ENCODE assay signal across 10 cellular contexts in the genomic region with DNA sequence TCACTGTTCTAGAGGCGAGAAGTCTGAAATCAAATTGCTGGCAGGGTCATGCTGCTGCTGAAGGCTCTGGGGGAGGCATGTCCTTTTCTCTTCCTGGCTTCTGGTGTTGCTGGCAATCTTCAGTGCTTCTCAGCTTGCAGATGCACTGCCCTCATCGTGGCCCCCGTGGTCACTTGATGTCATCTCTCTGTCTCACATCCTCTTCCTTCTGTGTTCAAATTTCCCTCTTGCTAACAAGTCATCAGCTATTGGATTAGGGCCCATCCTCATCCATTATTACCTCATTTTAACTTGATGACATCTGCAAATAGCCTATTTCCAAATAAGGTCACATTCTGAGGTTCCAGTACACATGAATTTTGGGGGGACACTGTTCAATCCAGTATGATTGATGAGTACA. TPM values are rescaled to one million over a fixed set of nuclear protein-coding genes. Genes with fewer than 3 reads are reported as not detected.
DNase-seq lines count a peak whose midpoint lies in the region; ATAC-seq, FAIRE-seq and TF ChIP-seq lines count a peak whose summit lies in the region.
"Had no signal": no experiment of that assay in that cellular context is flagged by ENCODE, and none has a peak within 500 bp of the region (broad histone marks: within the 10 kb centered on the region; RNA-seq: fewer than 3 reads in every experiment).

No MANE protein-coding gene starts in this region.

- WGBS in liver, result 72% methylated on average over 3 of the region's 3 CpGs
- WGBS in HepG2 (ENCODE audit: low lambda C conversion rate), result 0% methylated on average over 2 of the region's 3 CpGs
- WGBS in aorta, 2 donors, result 79 to 81% methylated on average over 3 of the region's 3 CpGs

- TF ChIP-seq RAD21 in liver (IDR thresholded peaks at IDR 0.05) (no peak), HepG2 (CRISPR knock-in tag; IDR thresholded peaks at IDR 0.05) (no peak)

- POLR2A ChIA-PET in HepG2 (lab: Yijun Ruan, JAX), result no interaction called here

- TF ChIP-seq EP300 in HepG2 (IDR thresholded peaks at IDR 0.05; ENCODE audit: low read depth in 2 of 2, low read length in 2 of 2) (no peak), HepG2 (CRISPR knock-in tag; IDR thresholded peaks at IDR 0.05; ENCODE audit: borderline replicate concordance) (no peak)

- H3K4me1 ChIP-seq in liver (ENCODE audit: control insufficient read depth in 4 of 4, insufficient read depth in 4 of 4, low read length in 3 of 4) (no peaks in the 10 kb centered on the region), HepG2 (ENCODE audit: insufficient read depth, low read length) (peaks cover 11% of the 10 kb centered on the region), left ventricle myocardium inferior (peaks cover 6% of the 10 kb centered on the region), aorta (ENCODE audit: control insufficient read depth in 1 of 2, insufficient read depth in 2 of 2, low read length in 2 of 2) (no peaks in the 10 kb centered on the region)
- H3K4me1 ChIP-seq: body of pancreas had no signal

- in situ Hi-C loops in HepG2 (cut with HindIII; ENCODE audit: extremely low pct_ligation_motif_present, low pct_unique_long_range_greater_than_20kb), result no loop called here

- no peak for FAIRE-seq in HepG2 (lab: Jason Lieb, UNC)

- H4K20me1 ChIP-seq in HepG2 (ENCODE audit: insufficient read depth, low read length), result no peaks in the 10 kb centered on the region

- intact Hi-C loops in HepG2 (cut with micrococcal nuclease; ENCODE audit: unreplicated experiment) (no loop called here), left ventricle myocardium inferior (cut with micrococcal nuclease) (no loop called here), aorta (cut with DNase I) (no loop called here)

- H3K27me3 ChIP-seq in liver (ENCODE audit: control insufficient read depth in 4 of 4, insufficient read depth in 4 of 4, low read length in 3 of 4) (no peaks in the 10 kb centered on the region), HepG2 (ENCODE audit: control insufficient read depth in 1 of 2, insufficient read depth in 2 of 2, low read length in 2 of 2) (peaks cover 2 to 7% of the 10 kb centered on the region in 2 experiments; a peak in 1 of 5 replicates), left ventricle myocardium inferior (ENCODE audit: low read depth) (no peaks in the 10 kb centered on the region), aorta (ENCODE audit: control insufficient read depth in 1 of 2, insufficient read depth in 2 of 2, low read length in 1 of 2) (no peaks in the 10 kb centered on the region)
- H3K27me3 ChIP-seq: body of pancreas had no signal

- H2AFZ ChIP-seq in HepG2 (ENCODE audit: low read length), result no peak overlapping the region

- no peak for DNase-seq in HepG2 (ENCODE audit: low spot score)
- DNase-seq in RPMI7951 (ENCODE audit: low read depth), result peak; percentile 14
- DNase-seq in left ventricle myocardium inferior, result no peak
- DNase-seq in aorta, result peak in 1 of 2 donors; percentile 87
- no peak for DNase-seq in ureter (ENCODE audit: low spot score)
- DNase-seq in NCI-H2029 (lab: John Stamatoyannopoulos, UW), result no peak

- ATAC-seq in HepG2 (no peak), aorta (ENCODE audit: low FRiP score) (peak; percentile 28), GM21723 (IDR thresholded peaks at IDR 0.05; ENCODE audit: unreplicated experiment) (no peak)
- ATAC-seq: body of pancreas had no signal

- no peak overlapping the region for H3K4me2 ChIP-seq in HepG2 (ENCODE audit: low read depth, low read length)

- CTCF ChIA-PET in HepG2 (lab: Yijun Ruan, JAX; ENCODE audit: low intra/inter-chr PET ratio, low total read pairs), result no interaction called here

- H3K9ac ChIP-seq in liver (ENCODE audit: low read depth in 1 of 2, low read length in 2 of 2), result peak overlapping the region in 1 of 2 donors; percentile 31
- H3K9ac ChIP-seq in HepG2 (ENCODE audit: insufficient read depth, low read depth, low read length), result no peak overlapping the region

- H3K36me3 ChIP-seq in liver (ENCODE audit: control insufficient read depth in 4 of 4, insufficient read depth in 3 of 4, low read depth in 1 of 4, low read length in 3 of 4) (no peaks in the 10 kb centered on the region), HepG2 (replicated peaks in 1 of 2; ENCODE audit: control insufficient read depth in 1 of 2, insufficient read depth in 2 of 2, low read length in 2 of 2) (no peaks in the 10 kb centered on the region), left ventricle myocardium inferior (no peaks in the 10 kb centered on the region), aorta (ENCODE audit: control insufficient read depth in 1 of 2, insufficient read depth in 2 of 2, low read length in 1 of 2) (no peaks in the 10 kb centered on the region)

- H3K9me3 ChIP-seq in liver (ENCODE audit: control insufficient read depth in 4 of 4, low read length in 3 of 4), result no peaks in the 10 kb centered on the region
- H3K9me3 ChIP-seq in HepG2 (ENCODE audit: low read length), result no peaks in the 10 kb centered on the region
- no peaks in the 10 kb centered on the region for H3K9me3 ChIP-seq in left ventricle myocardium inferior (replicated peaks)
- H3K9me3 ChIP-seq in aorta (ENCODE audit: control insufficient read depth, low read length), result no peaks in the 10 kb centered on the region
- H3K9me3 ChIP-seq: body of pancreas had no signal

- BruUV-seq in HepG2 (replicated peaks; lab: Mats Ljungman, UMichigan), result no TSS peak

- H3K79me2 ChIP-seq in HepG2 (ENCODE audit: insufficient read depth, low read length), result no peaks in the 10 kb centered on the region

- no peak for TF ChIP-seq POLR2A in HepG2 (IDR thresholded peaks at IDR 0.05; ENCODE audit: insufficient read depth in 1 of 2, low read depth in 2 of 2, low read length in 2 of 2)

- peak overlapping the region; percentile 37 to 57 for H3K27ac ChIP-seq in liver (ENCODE audit: low read depth in 1 of 2, low read length in 2 of 2)
- H3K27ac ChIP-seq in HepG2 (ENCODE audit: extremely low read length, insufficient read depth, low read length), result no peak overlapping the region
- peak overlapping the region; percentile 8 for H3K27ac ChIP-seq in left ventricle myocardium inferior (replicated peaks)
- no peak overlapping the region for H3K27ac ChIP-seq in aorta (ENCODE audit: low read depth in 1 of 2, low read length in 2 of 2)
- H3K27ac ChIP-seq: C4-2B had no signal

- TF ChIP-seq CTCF in liver (IDR thresholded peaks at IDR 0.05; ENCODE audit: low read depth, low read length, missing input control) (no peak), HepG2 (CRISPR knock-in tag; IDR thresholded peaks at IDR 0.05) (no peak), left ventricle myocardium inferior (IDR thresholded peaks at IDR 0.05; ENCODE audit: borderline replicate concordance) (no peak)

- H3K4me3 ChIP-seq in liver (ENCODE audit: low read depth in 1 of 3, low read length in 3 of 3) (no peak overlapping the region), HepG2 (replicated peaks in 1 of 3; ENCODE audit: insufficient read depth in 1 of 3, low read depth in 2 of 3, low read length in 3 of 3) (no peak overlapping the region), left ventricle myocardium inferior (no peak overlapping the region), aorta (ENCODE audit: low read length in 2 of 2) (no peak overlapping the region)
- H3K4me3 ChIP-seq: body of pancreas had no signal

TF ChIP-seq in liver, 16 proteins besides CTCF, POLR2A, EP300 and RAD21 (continues in another document):
- no peak for TF ChIP-seq FOXA2 (IDR thresholded peaks at IDR 0.05)
- TF ChIP-seq HNF4G (IDR thresholded peaks at IDR 0.05), result no peak
- TF ChIP-seq SP1 (IDR thresholded peaks at IDR 0.05), result no peak
- no peak for TF ChIP-seq YY1 (IDR thresholded peaks at IDR 0.05)
- TF ChIP-seq TAF1 (conservative IDR thresholded peaks at IDR 0.05), result no peak
- TF ChIP-seq GABPA (IDR thresholded peaks at IDR 0.05 in 1 of 2, conservative IDR thresholded peaks at IDR 0.05 in 1 of 2), result no peak

RNA-seq across cellular contexts. Expression of gene SRGN, which starts 36.6 kb away (rescaled TPM):
- 100 to 1,000 TPM in 1 of 2 donors, 10 to 100 TPM in 1; 32.2 to 305 TPM for total RNA-seq in liver
- 10 to 100 TPM; 19.5 to 50.3 TPM for polyA plus RNA-seq in liver
- 0.09 TPM in 1 of 2 replicates, not detected in the other for total RNA-seq in HepG2 (2016; rRNA removed; fragmentation: Illumina TruSeq; extraction: Trizol)
- not detected in 2 replicates for total RNA-seq in HepG2 (2016; cell fraction: cytosol; rRNA removed; fragmentation: Illumina TruSeq; extraction: Trizol; ENCODE audit: low read depth)
- not detected in 2 replicates for total RNA-seq in HepG2 (2016; cell fraction: insoluble cytoplasmic fraction; rRNA removed; fragmentation: Illumina TruSeq; extraction: Trizol)
- total RNA-seq in HepG2 (2016; cell fraction: membrane; rRNA removed; fragmentation: Illumina TruSeq; extraction: Trizol), result not detected in 2 replicates
- not detected in 2 replicates for total RNA-seq in HepG2 (2016; cell fraction: nucleus; rRNA removed; fragmentation: Illumina TruSeq; extraction: Trizol)
- polyA plus RNA-seq in HepG2 (2011; rRNA removed), result not detected in 2 replicates
- 0.12 and 0.15 TPM in 2 replicates for polyA plus RNA-seq in HepG2 (2011; cell fraction: cytosol; rRNA removed)
- 0.14 TPM in 1 of 2 replicates, not detected in the other for polyA plus RNA-seq in HepG2 (2011; cell fraction: nucleus; rRNA removed)
- polyA plus RNA-seq in HepG2 (2012), result 0.21 TPM in 1 of 2 replicates, not detected in the other
- not detected in 2 replicates for polyA plus RNA-seq in HepG2 (2016; cell fraction: cytosol; fragmentation: Illumina TruSeq; extraction: Trizol; ENCODE audit: low read depth)
- polyA plus RNA-seq in HepG2 (2016; cell fraction: insoluble cytoplasmic fraction; fragmentation: Illumina TruSeq; extraction: Trizol; ENCODE audit: low read depth), result not detected in 2 replicates
- polyA plus RNA-seq in HepG2 (2016; cell fraction: membrane; fragmentation: Illumina TruSeq; extraction: Trizol; ENCODE audit: low read depth), result not detected in 2 replicates
- polyA plus RNA-seq in HepG2 (2016; cell fraction: nucleus; fragmentation: Illumina TruSeq; extraction: Trizol; ENCODE audit: insufficient read depth, low read depth), result not detected in 2 replicates
- polyA minus RNA-seq in HepG2 (2011; rRNA and poly(A)+ RNA removed; ENCODE audit: low replicate concordance), result 0.16 and 2.3 TPM in 2 replicates
- not detected in 2 replicates for polyA minus RNA-seq in HepG2 (2011; cell fraction: cytosol; rRNA and poly(A)+ RNA removed)
- polyA minus RNA-seq in HepG2 (2011; cell fraction: nucleus; rRNA and poly(A)+ RNA removed), result not detected in 2 replicates
- total RNA-seq in RPMI7951 (2014; rRNA removed; shearing (Covaris generic)), result 333 and 345 TPM in 2 replicates
- 37.2 TPM for total RNA-seq in left ventricle myocardium inferior
- 100 to 1,000 TPM; 168 to 230 TPM for total RNA-seq in aorta
- polyA plus RNA-seq in aorta, result 100 to 1,000 TPM; 121 to 176 TPM
- total RNA-seq in ureter, result 50.0 TPM

Comparison
In these comparisons a context has a peak if more than half of its experiments do, and no peak if none do; other contexts are left out.
1. H3K27ac ChIP-seq: peak in liver (2 of 2) and left ventricle myocardium inferior (single experiment); none in HepG2 (single experiment) and aorta (0 of 2).
2. RNA of gene SRGN, which starts 36.6 kb away (total RNA-seq): 333 to 345 TPM in RPMI7951, 32.2 to 305 TPM in liver, 168 to 230 TPM in aorta, 50.0 TPM in ureter (single experiment) and 37.2 TPM in left ventricle myocardium inferior (single experiment); 0.09 TPM in HepG2; every median in the first group is over 10 times any median in the second.